8 cellular contexts compared by ENCODE assay signal in the genomic region with DNA sequence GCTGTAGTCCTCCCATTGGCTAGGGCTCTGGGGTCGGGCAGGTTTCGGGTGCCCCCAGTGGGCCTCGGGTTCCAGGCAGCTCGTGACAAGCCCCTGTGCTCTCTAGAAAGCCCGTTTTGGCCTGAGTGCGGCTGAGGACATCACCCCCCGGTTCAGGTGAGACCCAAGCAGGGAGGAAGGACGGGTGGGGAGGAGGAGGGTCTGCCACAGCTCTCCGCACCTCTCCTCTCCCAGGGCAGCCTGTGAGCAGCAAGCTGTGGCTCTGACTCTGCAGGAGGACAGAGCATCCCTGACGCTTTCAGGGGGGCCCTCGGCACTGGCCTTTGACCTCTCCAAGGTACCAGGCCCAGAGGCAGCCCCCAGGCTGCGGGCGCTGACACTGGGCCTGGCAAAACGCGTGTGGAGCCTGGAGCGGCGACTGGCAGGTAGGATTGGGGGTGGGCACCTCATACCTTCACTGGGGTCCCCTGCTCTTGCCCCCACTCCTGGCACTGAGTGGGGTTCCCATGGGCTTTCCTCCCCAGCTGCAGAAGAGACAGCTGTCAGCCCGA. TPM values are rescaled to one million over a fixed set of nuclear protein-coding genes. Genes with fewer than 3 reads are reported as not detected.
DNase-seq lines count a peak whose midpoint lies in the region; ATAC-seq and TF ChIP-seq lines count a peak whose summit lies in the region.

No MANE protein-coding gene starts in this region.

- H3K27ac ChIP-seq in SJCRH30 = no peak overlapping the region

- peaks cover 4% of the 10 kb centered on the region; the same call in 1 of the 2 replicates for H3K9me3 ChIP-seq in SJCRH30 (replicated peaks)
- H3K9me3 ChIP-seq in skeletal muscle satellite cell (replicated peaks; ENCODE audit: low read length) = no peaks in the 10 kb centered on the region

- H3K36me3 ChIP-seq in SJCRH30 (peaks cover 3% of the 10 kb centered on the region; the same call in 1 of the 2 replicates), skeletal muscle satellite cell (ENCODE audit: insufficient read depth, low read length) (no peaks in the 10 kb centered on the region)

- H3K4me3 ChIP-seq in SJCRH30 (peak overlapping the region; percentile 72), fibroblast of the aortic adventitia (ENCODE audit: low read depth, low read length) (peak overlapping the region; percentile 74), skeletal muscle satellite cell (ENCODE audit: low read length) (peak overlapping the region; percentile 88)

- DNase-seq in SJCRH30 (no peak), fibroblast of the aortic adventitia (ENCODE audit: low read depth) (no peak), DMS114 treated with DMSO at 0.1 percent for 48 hours (lab: John Stamatoyannopoulos, UW; ENCODE audit: unreplicated experiment) (no peak)

- no peak for TF ChIP-seq CTCF in fibroblast of the aortic adventitia (IDR thresholded peaks at IDR 0.05; ENCODE audit: insufficient read depth, low read length)

- H3K27me3 ChIP-seq in SJCRH30 = peaks cover 15% of the 10 kb centered on the region; the same call in 1 of the 2 replicates
- no peaks in the 10 kb centered on the region for H3K27me3 ChIP-seq in skeletal muscle satellite cell (ENCODE audit: control insufficient read depth, insufficient read depth, low read length)

- peak overlapping the region; percentile 92 for H3K4me2 ChIP-seq in skeletal muscle satellite cell (ENCODE audit: low read length)

- H3K9ac ChIP-seq in skeletal muscle satellite cell (ENCODE audit: low read depth, low read length) = peak overlapping the region; percentile 78

- ATAC-seq in GM18870 (IDR thresholded peaks at IDR 0.05; ENCODE audit: unreplicated experiment) (peak; percentile 9), HG02571 (IDR thresholded peaks at IDR 0.05; ENCODE audit: unreplicated experiment) (no peak), HG02970 (IDR thresholded peaks at IDR 0.05; ENCODE audit: low FRiP score, unreplicated experiment) (no peak), GM18858 (IDR thresholded peaks at IDR 0.05; ENCODE audit: unreplicated experiment) (no peak)

- peaks cover 13% of the 10 kb centered on the region; the same call in 1 of the 2 replicates for H3K4me1 ChIP-seq in SJCRH30
- peaks cover 47% of the 10 kb centered on the region for H3K4me1 ChIP-seq in skeletal muscle satellite cell (ENCODE audit: control insufficient read depth, insufficient read depth, low read length)

RNA-seq across cellular contexts. Expression of a gene that starts 0.7 kb away (rescaled TPM):
- 25.9 and 27.8 TPM in 2 replicates for total RNA-seq in SJCRH30 (2014; rRNA removed; shearing (Covaris generic))
- 7.1 and 18.3 TPM in 2 replicates for total RNA-seq in fibroblast of the aortic adventitia (ENCODE audit: low replicate concordance)
- total RNA-seq in skeletal muscle satellite cell (2012; rRNA removed) = 16.0 and 18.1 TPM in 2 replicates

RNA-seq across cellular contexts. Expression of a gene that starts 3.5 kb away (rescaled TPM):
- total RNA-seq in SJCRH30 (2014; rRNA removed; shearing (Covaris generic)) = 0.28 and 0.55 TPM in 2 replicates
- 4.3 and 5.2 TPM in 2 replicates for total RNA-seq in fibroblast of the aortic adventitia (ENCODE audit: low replicate concordance)
- total RNA-seq in skeletal muscle satellite cell (2012; rRNA removed) = 0.44 and 0.51 TPM in 2 replicates

RNA-seq across cellular contexts. Expression of a gene that starts 10.1 kb away (rescaled TPM):
- total RNA-seq in SJCRH30 (2014; rRNA removed; shearing (Covaris generic)) = not detected in 2 replicates
- total RNA-seq in fibroblast of the aortic adventitia (ENCODE audit: low replicate concordance) = 0.54 and 15.3 TPM in 2 replicates
- 0.51 and 0.66 TPM in 2 replicates for total RNA-seq in skeletal muscle satellite cell (2012; rRNA removed)

RNA-seq across cellular contexts. Expression of a gene that starts 15.6 kb away (rescaled TPM):
- not detected in 2 replicates for total RNA-seq in SJCRH30 (2014; rRNA removed; shearing (Covaris generic))
- total RNA-seq in fibroblast of the aortic adventitia (ENCODE audit: low replicate concordance) = 27.6 and 32.8 TPM in 2 replicates
- 4.8 and 63.1 TPM in 2 replicates for total RNA-seq in skeletal muscle satellite cell (2012; rRNA removed)

RNA-seq across cellular contexts. Expression of a gene that starts 35.1 kb away (rescaled TPM):
- total RNA-seq in SJCRH30 (2014; rRNA removed; shearing (Covaris generic)) = 4.0 and 4.6 TPM in 2 replicates
- 21.0 and 25.0 TPM in 2 replicates for total RNA-seq in fibroblast of the aortic adventitia (ENCODE audit: low replicate concordance)
- total RNA-seq in skeletal muscle satellite cell (2012; rRNA removed) = 12.7 and 20.3 TPM in 2 replicates
